ENCODE assay signal across 1 cellular context in genomic region chr17:38559025-38559879, GRCh38.
A peak's percentile ranks its signal among the peaks of the same experiment; 100 is the strongest.
TF ChIP-seq lines count a peak whose summit lies in the region.

No MANE protein-coding gene starts in this region.

TF ChIP-seq in HepG2, 621 proteins besides CTCF, POLR2A, EP300 and RAD21 (continued from another document and continues in another):
- TF ChIP-seq ZKSCAN5 (CRISPR knock-in tag; IDR thresholded peaks at IDR 0.05) (no peak), DMAP1 (CRISPR knock-in tag; IDR thresholded peaks at IDR 0.05) (no peak; the same call in 1 of the 2 replicates), ZC3H4 (CRISPR knock-in tag; IDR thresholded peaks at IDR 0.05; ENCODE audit: borderline replicate concordance) (no peak), FOSL1 (CRISPR knock-in tag; IDR thresholded peaks at IDR 0.05; ENCODE audit: borderline replicate concordance) (no peak), ZZZ3 (CRISPR knock-in tag; IDR thresholded peaks at IDR 0.05; ENCODE audit: borderline replicate concordance) (no peak), KLF12 (CRISPR knock-in tag; IDR thresholded peaks at IDR 0.05; ENCODE audit: borderline replicate concordance) (peak; percentile 95), CENPT (CRISPR knock-in tag; IDR thresholded peaks at IDR 0.05; ENCODE audit: low read depth) (no peak), GATAD2A (CRISPR knock-in tag; IDR thresholded peaks at IDR 0.05) (peak; percentile 26; the same call in 1 of the 2 replicates), IKZF5 (CRISPR knock-in tag; IDR thresholded peaks at IDR 0.05) (no peak; the same call in 1 of the 2 replicates), IRF9 (CRISPR knock-in tag; IDR thresholded peaks at IDR 0.05; ENCODE audit: borderline replicate concordance) (peak; percentile 89), RCOR2 (CRISPR knock-in tag; IDR thresholded peaks at IDR 0.05) (no peak), IKZF1 (IDR thresholded peaks at IDR 0.05) (no peak), ZNF251 (CRISPR knock-in tag; IDR thresholded peaks at IDR 0.05) (no peak), CBFB (CRISPR knock-in tag; IDR thresholded peaks at IDR 0.05) (no peak), ZBED4 (CRISPR knock-in tag; IDR thresholded peaks at IDR 0.05; ENCODE audit: borderline replicate concordance) (no peak), KAT2B (IDR thresholded peaks at IDR 0.05; ENCODE audit: borderline replicate concordance, low read depth, low read length) (no peak), ZNF337 (CRISPR knock-in tag; IDR thresholded peaks at IDR 0.05; ENCODE audit: borderline replicate concordance, low read depth) (no peak), POLR2AphosphoS2 (IDR thresholded peaks at IDR 0.05; ENCODE audit: low read depth, low read length) (no peak), SRSF1 (optimal IDR thresholded peaks at IDR 0.05; ENCODE audit: low read depth, low read length) (no peak), ZNF567 (CRISPR knock-in tag; IDR thresholded peaks at IDR 0.05; ENCODE audit: borderline replicate concordance) (no peak), FOSL2 (CRISPR knock-in tag; IDR thresholded peaks at IDR 0.05) (peak; percentile 40; the same call in 1 of the 2 replicates), STAT5B (CRISPR knock-in tag; IDR thresholded peaks at IDR 0.05) (no peak), PAX8 (CRISPR knock-in tag; IDR thresholded peaks at IDR 0.05; ENCODE audit: borderline replicate concordance) (no peak), MXD1 (CRISPR knock-in tag; IDR thresholded peaks at IDR 0.05) (0 out of 2 replicates have a peak, but pooled peaks have one; percentile 35), DR1 (CRISPR knock-in tag; IDR thresholded peaks at IDR 0.05) (no peak), JDP2 (CRISPR knock-in tag; IDR thresholded peaks at IDR 0.05; ENCODE audit: borderline replicate concordance) (no peak), NR0B2 (CRISPR knock-in tag; IDR thresholded peaks at IDR 0.05) (no peak), GATA4 (IDR thresholded peaks at IDR 0.05; ENCODE audit: borderline replicate concordance, low read depth) (no peak), ZNF382 (CRISPR knock-in tag; IDR thresholded peaks at IDR 0.05; ENCODE audit: borderline replicate concordance) (no peak), ZNF354B (CRISPR knock-in tag; IDR thresholded peaks at IDR 0.05) (no peak), ELF3 (CRISPR knock-in tag; IDR thresholded peaks at IDR 0.05) (peak; percentile 34; the same call in 1 of the 2 replicates), POLR2G (IDR thresholded peaks at IDR 0.05; ENCODE audit: low read depth, low read length) (no peak), HNF4A (CRISPR knock-in tag; IDR thresholded peaks at IDR 0.05) (peak; percentile 25; the same call in 1 of the 2 replicates), ARID3A (IDR thresholded peaks at IDR 0.05; ENCODE audit: low read depth, low read length) (no peak)
- TF ChIP-seq, protein P1, sequence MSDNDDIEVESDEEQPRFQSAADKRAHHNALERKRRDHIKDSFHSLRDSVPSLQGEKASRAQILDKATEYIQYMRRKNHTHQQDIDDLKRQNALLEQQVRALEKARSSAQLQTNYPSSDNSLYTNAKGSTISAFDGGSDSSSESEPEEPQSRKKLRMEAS (IDR thresholded peaks at IDR 0.05) = peak; percentile 74; the same call in 1 of the 2 replicates
- TF ChIP-seq, protein P2, sequence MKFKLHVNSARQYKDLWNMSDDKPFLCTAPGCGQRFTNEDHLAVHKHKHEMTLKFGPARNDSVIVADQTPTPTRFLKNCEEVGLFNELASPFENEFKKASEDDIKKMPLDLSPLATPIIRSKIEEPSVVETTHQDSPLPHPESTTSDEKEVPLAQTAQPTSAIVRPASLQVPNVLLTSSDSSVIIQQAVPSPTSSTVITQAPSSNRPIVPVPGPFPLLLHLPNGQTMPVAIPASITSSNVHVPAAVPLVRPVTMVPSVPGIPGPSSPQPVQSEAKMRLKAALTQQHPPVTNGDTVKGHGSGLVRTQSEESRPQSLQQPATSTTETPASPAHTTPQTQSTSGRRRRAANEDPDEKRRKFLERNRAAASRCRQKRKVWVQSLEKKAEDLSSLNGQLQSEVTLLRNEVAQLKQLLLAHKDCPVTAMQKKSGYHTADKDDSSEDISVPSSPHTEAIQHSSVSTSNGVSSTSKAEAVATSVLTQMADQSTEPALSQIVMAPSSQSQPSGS (CRISPR knock-in tag; IDR thresholded peaks at IDR 0.05) = no peak; the same call in 1 of the 2 replicates
- TF ChIP-seq, protein P3, sequence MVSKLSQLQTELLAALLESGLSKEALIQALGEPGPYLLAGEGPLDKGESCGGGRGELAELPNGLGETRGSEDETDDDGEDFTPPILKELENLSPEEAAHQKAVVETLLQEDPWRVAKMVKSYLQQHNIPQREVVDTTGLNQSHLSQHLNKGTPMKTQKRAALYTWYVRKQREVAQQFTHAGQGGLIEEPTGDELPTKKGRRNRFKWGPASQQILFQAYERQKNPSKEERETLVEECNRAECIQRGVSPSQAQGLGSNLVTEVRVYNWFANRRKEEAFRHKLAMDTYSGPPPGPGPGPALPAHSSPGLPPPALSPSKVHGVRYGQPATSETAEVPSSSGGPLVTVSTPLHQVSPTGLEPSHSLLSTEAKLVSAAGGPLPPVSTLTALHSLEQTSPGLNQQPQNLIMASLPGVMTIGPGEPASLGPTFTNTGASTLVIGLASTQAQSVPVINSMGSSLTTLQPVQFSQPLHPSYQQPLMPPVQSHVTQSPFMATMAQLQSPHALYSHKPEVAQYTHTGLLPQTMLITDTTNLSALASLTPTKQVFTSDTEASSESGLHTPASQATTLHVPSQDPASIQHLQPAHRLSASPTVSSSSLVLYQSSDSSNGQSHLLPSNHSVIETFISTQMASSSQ (IDR thresholded peaks at IDR 0.05; ENCODE audit: low read depth) = no peak
- TF ChIP-seq, protein P3 (CRISPR knock-in tag; IDR thresholded peaks at IDR 0.05; ENCODE audit: borderline replicate concordance) = no peak; the same call in 1 of the 2 replicates
- TF ChIP-seq, protein P4, sequence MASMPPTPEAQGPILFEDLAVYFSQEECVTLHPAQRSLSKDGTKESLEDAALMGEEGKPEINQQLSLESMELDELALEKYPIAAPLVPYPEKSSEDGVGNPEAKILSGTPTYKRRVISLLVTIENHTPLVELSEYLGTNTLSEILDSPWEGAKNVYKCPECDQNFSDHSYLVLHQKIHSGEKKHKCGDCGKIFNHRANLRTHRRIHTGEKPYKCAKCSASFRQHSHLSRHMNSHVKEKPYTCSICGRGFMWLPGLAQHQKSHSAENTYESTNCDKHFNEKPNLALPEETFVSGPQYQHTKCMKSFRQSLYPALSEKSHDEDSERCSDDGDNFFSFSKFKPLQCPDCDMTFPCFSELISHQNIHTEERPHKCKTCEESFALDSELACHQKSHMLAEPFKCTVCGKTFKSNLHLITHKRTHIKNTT (CRISPR knock-in tag; IDR thresholded peaks at IDR 0.05) = no peak
- TF ChIP-seq, protein P5, sequence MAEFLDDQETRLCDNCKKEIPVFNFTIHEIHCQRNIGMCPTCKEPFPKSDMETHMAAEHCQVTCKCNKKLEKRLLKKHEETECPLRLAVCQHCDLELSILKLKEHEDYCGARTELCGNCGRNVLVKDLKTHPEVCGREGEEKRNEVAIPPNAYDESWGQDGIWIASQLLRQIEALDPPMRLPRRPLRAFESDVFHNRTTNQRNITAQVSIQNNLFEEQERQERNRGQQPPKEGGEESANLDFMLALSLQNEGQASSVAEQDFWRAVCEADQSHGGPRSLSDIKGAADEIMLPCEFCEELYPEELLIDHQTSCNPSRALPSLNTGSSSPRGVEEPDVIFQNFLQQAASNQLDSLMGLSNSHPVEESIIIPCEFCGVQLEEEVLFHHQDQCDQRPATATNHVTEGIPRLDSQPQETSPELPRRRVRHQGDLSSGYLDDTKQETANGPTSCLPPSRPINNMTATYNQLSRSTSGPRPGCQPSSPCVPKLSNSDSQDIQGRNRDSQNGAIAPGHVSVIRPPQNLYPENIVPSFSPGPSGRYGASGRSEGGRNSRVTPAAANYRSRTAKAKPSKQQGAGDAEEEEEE (CRISPR knock-in tag; IDR thresholded peaks at IDR 0.05; ENCODE audit: borderline replicate concordance) = 0 out of 2 replicates have a peak, but pooled peaks have one; percentile 44
- TF ChIP-seq, protein P6, sequence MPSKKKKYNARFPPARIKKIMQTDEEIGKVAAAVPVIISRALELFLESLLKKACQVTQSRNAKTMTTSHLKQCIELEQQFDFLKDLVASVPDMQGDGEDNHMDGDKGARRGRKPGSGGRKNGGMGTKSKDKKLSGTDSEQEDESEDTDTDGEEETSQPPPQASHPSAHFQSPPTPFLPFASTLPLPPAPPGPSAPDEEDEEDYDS (CRISPR knock-in tag; IDR thresholded peaks at IDR 0.05) = peak; percentile 60
